1 cellular context compared by ENCODE assay signal in the genomic region with DNA sequence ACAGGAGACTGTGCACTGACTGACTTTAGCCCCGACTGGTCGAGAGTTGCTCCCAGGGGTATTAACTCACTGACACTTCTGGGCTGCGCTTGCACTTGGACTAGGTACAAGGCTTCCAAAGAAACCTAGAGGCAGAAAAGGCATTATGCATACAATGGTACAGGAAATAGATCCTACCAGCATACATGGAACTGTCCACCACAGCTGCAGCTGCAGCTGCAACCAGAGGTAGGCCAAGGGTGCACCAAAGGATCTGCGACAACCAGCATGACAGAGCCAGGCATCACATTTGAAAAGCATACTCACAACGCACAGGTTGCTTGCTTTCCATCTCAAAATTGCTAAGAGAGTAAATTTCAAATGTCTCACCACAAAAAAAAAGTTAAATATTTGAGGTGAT.
TF ChIP-seq lines count a peak whose summit lies in the region.

No MANE protein-coding gene starts in this region.

TF ChIP-seq in A549, 52 proteins besides CTCF, POLR2A, EP300 and RAD21 (continued from another document):
- TF ChIP-seq ATOH8 (CRISPR knock-in tag; IDR thresholded peaks at IDR 0.05; ENCODE audit: low read depth) (no peak), MAX (IDR thresholded peaks at IDR 0.05) (no peak), CHD4 (IDR thresholded peaks at IDR 0.05; ENCODE audit: borderline replicate concordance) (no peak), RCOR1 (IDR thresholded peaks at IDR 0.05; ENCODE audit: low read depth, low read length) (no peak), HOXA7 (CRISPR knock-in tag; IDR thresholded peaks at IDR 0.05) (no peak)
- TF ChIP-seq, protein P1, sequence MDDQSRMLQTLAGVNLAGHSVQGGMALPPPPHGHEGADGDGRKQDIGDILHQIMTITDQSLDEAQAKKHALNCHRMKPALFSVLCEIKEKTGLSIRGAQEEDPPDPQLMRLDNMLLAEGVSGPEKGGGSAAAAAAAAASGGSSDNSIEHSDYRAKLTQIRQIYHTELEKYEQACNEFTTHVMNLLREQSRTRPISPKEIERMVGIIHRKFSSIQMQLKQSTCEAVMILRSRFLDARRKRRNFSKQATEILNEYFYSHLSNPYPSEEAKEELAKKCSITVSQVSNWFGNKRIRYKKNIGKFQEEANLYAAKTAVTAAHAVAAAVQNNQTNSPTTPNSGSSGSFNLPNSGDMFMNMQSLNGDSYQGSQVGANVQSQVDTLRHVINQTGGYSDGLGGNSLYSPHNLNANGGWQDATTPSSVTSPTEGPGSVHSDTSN (IDR thresholded peaks at IDR 0.05), result no peak
